21 cellular contexts compared by ENCODE assay signal in genomic region chr2:37211939-37212338, GRCh38. TPM values are rescaled to one million over a fixed set of nuclear protein-coding genes. Genes with fewer than 3 reads are reported as not detected.
A peak's percentile ranks its signal among the peaks of the same experiment; 100 is the strongest.
DNase-seq lines count a peak whose midpoint lies in the region; ATAC-seq, FAIRE-seq and TF ChIP-seq lines count a peak whose summit lies in the region.
"Had no signal": no experiment of that assay in that cellular context is flagged by ENCODE, and none has a peak within 500 bp of the region (broad histone marks: within the 10 kb centered on the region; RNA-seq: fewer than 3 reads in every experiment).

No MANE protein-coding gene starts in this region.

- no peaks in the 10 kb centered on the region for H3K27me3 Mint-ChIP-seq in activated T-cell treated with anti-CD3 and anti-CD28 coated beads, Interleukin-2, amount 50 U/mL, for 24 hours
- no peaks in the 10 kb centered on the region for H3K27me3 Mint-ChIP-seq in activated T-cell treated with anti-CD3 and anti-CD28 coated beads, Interleukin-2, amount 50 U/mL, for 72 hours (ENCODE audit: low read depth)

- no peak for TF ChIP-seq CTCF in PC-3 (conservative IDR thresholded peaks at IDR 0.05; ENCODE audit: low read depth, low read length)

- peaks cover 90% of the 10 kb centered on the region for H3K36me3 ChIP-seq in PC-3 (ENCODE audit: low read depth, low read length)

- peaks cover 32% of the 10 kb centered on the region for H3K9me3 Mint-ChIP-seq in activated T-cell treated with anti-CD3 and anti-CD28 coated beads, Interleukin-2, amount 50 U/mL, for 24 hours
- H3K9me3 Mint-ChIP-seq in activated T-cell treated with anti-CD3 and anti-CD28 coated beads, Interleukin-2, amount 50 U/mL, for 72 hours = peaks cover 5 to 15% of the 10 kb centered on the region in 2 donors

- FAIRE-seq in islet of Langerhans (lab: Jason Lieb, UNC) = peak; percentile 17
- FAIRE-seq: HepG2 had no signal

- intact Hi-C loops in PC-3 (cut with micrococcal nuclease) = loop anchor here (5.0 kb wide), 1 partner anchor 45 kb away; no protein-coding TSS in a partner anchor

- H3K4me1 Mint-ChIP-seq in activated T-cell treated with anti-CD3 and anti-CD28 coated beads, Interleukin-2, amount 50 U/mL, for 24 hours (ENCODE audit: low read depth) = peaks cover 32% of the 10 kb centered on the region
- H3K4me1 Mint-ChIP-seq in activated T-cell treated with anti-CD3 and anti-CD28 coated beads, Interleukin-2, amount 50 U/mL, for 72 hours (ENCODE audit: low read depth) = peaks cover 9% of the 10 kb centered on the region

- H3K4me2 ChIP-seq in PC-3 (ENCODE audit: low read length) = no peak overlapping the region
- H3K4me2 ChIP-seq: BLaER1 had no signal

- no peaks in the 10 kb centered on the region for H3K27me3 ChIP-seq in PC-3 (ENCODE audit: low read length)
- H3K27me3 ChIP-seq: BLaER1 had no signal

- no peaks in the 10 kb centered on the region for H3K4me1 ChIP-seq in PC-3 (ENCODE audit: insufficient read depth, low read length)
- H3K4me1 ChIP-seq: BLaER1 had no signal

- H3K4me3 Mint-ChIP-seq in activated T-cell treated with anti-CD3 and anti-CD28 coated beads, Interleukin-2, amount 50 U/mL, for 24 hours = no peak overlapping the region
- H3K4me3 Mint-ChIP-seq in activated T-cell treated with anti-CD3 and anti-CD28 coated beads, Interleukin-2, amount 50 U/mL, for 72 hours = no peak overlapping the region

- no peak overlapping the region for H3K4me3 ChIP-seq in PC-3 (ENCODE audit: low read length)
- H3K4me3 ChIP-seq: BLaER1 had no signal

- peaks cover 95% of the 10 kb centered on the region for H3K36me3 Mint-ChIP-seq in activated T-cell treated with anti-CD3 and anti-CD28 coated beads, Interleukin-2, amount 50 U/mL, for 24 hours (ENCODE audit: low read depth)
- peaks cover 34 to 68% of the 10 kb centered on the region in 2 donors for H3K36me3 Mint-ChIP-seq in activated T-cell treated with anti-CD3 and anti-CD28 coated beads, Interleukin-2, amount 50 U/mL, for 72 hours (ENCODE audit: insufficient read depth in 2 of 2)

- no peak overlapping the region for H2AFZ ChIP-seq in PC-3 (ENCODE audit: low read length)

- H3K9me2 ChIP-seq in PC-3 (replicated peaks; ENCODE audit: low read length) = no peaks in the 10 kb centered on the region

- peaks cover 28% of the 10 kb centered on the region for H3K79me2 ChIP-seq in PC-3 (ENCODE audit: low read length)

- CTCF ChIA-PET in PC-3 (lab: Charles Lee) = interaction anchor here (0.6 kb wide), 1 partner anchor 55 kb away, joined by 3 read pairs; the partner anchor contains the start of gene EIF2AK2

- no peak for DNase-seq in activated T-cell treated with anti-CD3 and anti-CD28 coated beads, Interleukin-2, amount 50 U/mL, for 24 hours
- no peak for DNase-seq in activated T-cell treated with anti-CD3 and anti-CD28 coated beads, Interleukin-2, amount 50 U/mL, for 72 hours
- DNase-seq in PC-3 (no peak), T-helper 9 cell (no peak)
- DNase-seq: DMS79 treated with DMSO at 0.1 percent for 48 hours, H7, KG1, NCI-H1105 treated with DMSO at 0.1 percent for 48 hours, NCI-H1694, NCI-H2081 treated with DMSO at 0.1 percent for 48 hours, NCI-H510A, NCI-H774, Right ventricle myocardium superior had no signal

- no peak overlapping the region for H3K9ac ChIP-seq in PC-3 (ENCODE audit: low read length)
- H3K9ac ChIP-seq: BLaER1 had no signal

- POLR2A ChIA-PET in PC-3 (lab: Charles Lee; ENCODE audit: unreplicated experiment) = no interaction called here

- no peak for ATAC-seq in activated T-cell treated with anti-CD3 and anti-CD28 coated beads, Interleukin-2, amount 50 U/mL, for 72 hours (replicated peaks in 1 of 2)
- ATAC-seq in PC-3 (peak; percentile 92), HG03039 (IDR thresholded peaks at IDR 0.05; ENCODE audit: unreplicated experiment) (no peak), HG02763 (IDR thresholded peaks at IDR 0.05; ENCODE audit: unreplicated experiment) (no peak), HG03439 (IDR thresholded peaks at IDR 0.05; ENCODE audit: unreplicated experiment) (no peak)
- ATAC-seq: HepG2 had no signal

- BruUV-seq in PC-3 (replicated peaks; lab: Mats Ljungman, UMichigan) = no TSS peak

- H3F3A ChIP-seq in PC-3 (ENCODE audit: low read length, unreplicated experiment) = no peaks in the 10 kb centered on the region

- no peak overlapping the region for H3K27ac ChIP-seq in PC-3 (ENCODE audit: low read length)
- H3K27ac ChIP-seq: BLaER1 had no signal

- no peaks in the 10 kb centered on the region for H4K20me1 ChIP-seq in PC-3 (ENCODE audit: low read length)

- no peaks in the 10 kb centered on the region for H3K9me3 ChIP-seq in PC-3 (ENCODE audit: low read length)

- H3K27ac Mint-ChIP-seq in activated T-cell treated with anti-CD3 and anti-CD28 coated beads, Interleukin-2, amount 50 U/mL, for 24 hours = peak overlapping the region; percentile 2
- H3K27ac Mint-ChIP-seq in activated T-cell treated with anti-CD3 and anti-CD28 coated beads, Interleukin-2, amount 50 U/mL, for 72 hours = no peak overlapping the region

RNA-seq across cellular contexts. Expression of gene CEBPZOS, which starts 15.6 kb away (rescaled TPM):
- 10 to 100 TPM; 34.0 to 39.7 TPM for total RNA-seq in activated T-cell treated with anti-CD3 and anti-CD28 coated beads, Interleukin-2, amount 50 U/mL, for 72 hours
- total RNA-seq in PC-3 (2014; rRNA removed) = 30.8 and 43.8 TPM in 2 replicates

RNA-seq across cellular contexts. Expression of gene CEBPZ, which starts 19.5 kb away (rescaled TPM):
- 10 to 100 TPM; 52.6 to 67.7 TPM for total RNA-seq in activated T-cell treated with anti-CD3 and anti-CD28 coated beads, Interleukin-2, amount 50 U/mL, for 72 hours
- 39.8 and 40.7 TPM in 2 replicates for total RNA-seq in PC-3 (2014; rRNA removed)

RNA-seq across cellular contexts. Expression of gene NDUFAF7, which starts 19.5 kb away (rescaled TPM):
- 10 to 100 TPM; 30.6 to 33.4 TPM for total RNA-seq in activated T-cell treated with anti-CD3 and anti-CD28 coated beads, Interleukin-2, amount 50 U/mL, for 72 hours
- total RNA-seq in PC-3 (2014; rRNA removed) = 12.3 and 13.2 TPM in 2 replicates

RNA-seq across cellular contexts. Expression of gene SULT6B1, which starts 23.5 kb away (rescaled TPM):
- total RNA-seq in activated T-cell treated with anti-CD3 and anti-CD28 coated beads, Interleukin-2, amount 50 U/mL, for 72 hours = not detected
- total RNA-seq in PC-3 (2014; rRNA removed) = not detected in 2 replicates
- total RNA-seq: A673, H7, HepG2, OCI-LY7, Right ventricle myocardium superior had no signal

RNA-seq across cellular contexts. Expression of gene EIF2AK2, which starts 55.2 kb away (rescaled TPM):
- 10 to 100 TPM; 30.1 to 42.9 TPM for total RNA-seq in activated T-cell treated with anti-CD3 and anti-CD28 coated beads, Interleukin-2, amount 50 U/mL, for 72 hours
- total RNA-seq in PC-3 (2014; rRNA removed) = 29.3 and 30.9 TPM in 2 replicates
